Comparison of ENCODE assay signal across 4 cellular contexts in the genomic region with DNA sequence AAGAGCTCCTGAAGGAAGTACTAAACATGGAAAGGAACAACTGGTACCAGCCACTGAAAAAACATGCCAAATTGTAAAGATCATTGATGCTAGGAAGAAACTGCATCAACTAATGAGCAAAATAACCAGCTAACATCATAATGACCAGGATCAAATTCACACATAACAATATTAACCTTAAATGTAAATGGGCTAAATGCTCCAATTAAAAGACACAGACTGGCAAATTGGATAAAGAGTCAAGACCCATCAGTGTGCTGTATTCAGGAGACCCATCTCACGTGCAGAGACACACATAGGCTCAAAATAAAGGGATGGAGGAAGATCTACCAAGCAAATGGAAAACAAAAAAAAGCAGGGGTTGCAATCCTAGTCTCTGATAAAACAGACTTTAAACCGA. TPM values are rescaled to one million over a fixed set of nuclear protein-coding genes. Genes with fewer than 3 reads are reported as not detected.
"Had no signal": no experiment of that assay in that cellular context is flagged by ENCODE, and none has a peak within 500 bp of the region (broad histone marks: within the 10 kb centered on the region; RNA-seq: fewer than 3 reads in every experiment).

No MANE protein-coding gene starts in this region.

RNA-seq across cellular contexts. Expression of a gene that starts 55.4 kb away (rescaled TPM):
- total RNA-seq: OCI-LY7, PC-3, PC-9, SK-MEL-5 had no signal
